Comparison of ENCODE assay signal across 1 cellular context in genomic region chr3:71579934-71580318, GRCh38.
A peak's percentile ranks its signal among the peaks of the same experiment; 100 is the strongest.
TF ChIP-seq lines count a peak whose summit lies in the region.

No MANE protein-coding gene starts in this region.

TF ChIP-seq in HepG2, 621 proteins besides CTCF, POLR2A, EP300 and RAD21 (continued from another document and continues in another):
- TF ChIP-seq ZNF510 (CRISPR knock-in tag; IDR thresholded peaks at IDR 0.05; ENCODE audit: low read depth), result no peak
- TF ChIP-seq ZNF761 (CRISPR knock-in tag; conservative IDR thresholded peaks at IDR 0.05), result no peak
- TF ChIP-seq MAFG (CRISPR knock-in tag; IDR thresholded peaks at IDR 0.05), result no peak
- TF ChIP-seq ZBTB14 (CRISPR knock-in tag; IDR thresholded peaks at IDR 0.05), result no peak
- peak; percentile 78 for TF ChIP-seq CREM (IDR thresholded peaks at IDR 0.05)
- TF ChIP-seq CREM (CRISPR knock-in tag; IDR thresholded peaks at IDR 0.05), result no peak
- TF ChIP-seq ZNF552 (CRISPR knock-in tag; IDR thresholded peaks at IDR 0.05; ENCODE audit: borderline replicate concordance), result no peak
- TF ChIP-seq CBX2 (IDR thresholded peaks at IDR 0.05; ENCODE audit: low read depth, low read length), result no peak
- TF ChIP-seq CBX2 (CRISPR knock-in tag; IDR thresholded peaks at IDR 0.05; ENCODE audit: low read depth), result no peak
- no peak for TF ChIP-seq MLX (CRISPR knock-in tag; IDR thresholded peaks at IDR 0.05)
- TF ChIP-seq, protein P1, sequence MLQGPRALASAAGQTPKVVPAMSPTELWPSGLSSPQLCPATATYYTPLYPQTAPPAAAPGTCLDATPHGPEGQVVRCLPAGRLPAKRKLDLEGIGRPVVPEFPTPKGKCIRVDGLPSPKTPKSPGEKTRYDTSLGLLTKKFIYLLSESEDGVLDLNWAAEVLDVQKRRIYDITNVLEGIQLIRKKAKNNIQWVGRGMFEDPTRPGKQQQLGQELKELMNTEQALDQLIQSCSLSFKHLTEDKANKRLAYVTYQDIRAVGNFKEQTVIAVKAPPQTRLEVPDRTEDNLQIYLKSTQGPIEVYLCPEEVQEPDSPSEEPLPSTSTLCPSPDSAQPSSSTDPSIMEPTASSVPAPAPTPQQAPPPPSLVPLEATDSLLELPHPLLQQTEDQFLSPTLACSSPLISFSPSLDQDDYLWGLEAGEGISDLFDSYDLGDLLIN (CRISPR knock-in tag; IDR thresholded peaks at IDR 0.05; ENCODE audit: borderline replicate concordance), result no peak
- no peak for TF ChIP-seq MIER2 (CRISPR knock-in tag; IDR thresholded peaks at IDR 0.05)
- no peak for TF ChIP-seq NFRKB (IDR thresholded peaks at IDR 0.05)
- TF ChIP-seq TOPORS (CRISPR knock-in tag; IDR thresholded peaks at IDR 0.05), result no peak
- TF ChIP-seq ZNF768 (CRISPR knock-in tag; IDR thresholded peaks at IDR 0.05), result no peak
- peak; percentile 79 for TF ChIP-seq HDAC2 (CRISPR knock-in tag; IDR thresholded peaks at IDR 0.05)
- TF ChIP-seq MAF1 (CRISPR knock-in tag; IDR thresholded peaks at IDR 0.05; ENCODE audit: borderline replicate concordance), result no peak
- peak; percentile 84 for TF ChIP-seq HDAC1 (CRISPR knock-in tag; IDR thresholded peaks at IDR 0.05)
- no peak for TF ChIP-seq SAFB2 (CRISPR knock-in tag; IDR thresholded peaks at IDR 0.05; ENCODE audit: borderline replicate concordance, low read depth)
- TF ChIP-seq, protein P2, sequence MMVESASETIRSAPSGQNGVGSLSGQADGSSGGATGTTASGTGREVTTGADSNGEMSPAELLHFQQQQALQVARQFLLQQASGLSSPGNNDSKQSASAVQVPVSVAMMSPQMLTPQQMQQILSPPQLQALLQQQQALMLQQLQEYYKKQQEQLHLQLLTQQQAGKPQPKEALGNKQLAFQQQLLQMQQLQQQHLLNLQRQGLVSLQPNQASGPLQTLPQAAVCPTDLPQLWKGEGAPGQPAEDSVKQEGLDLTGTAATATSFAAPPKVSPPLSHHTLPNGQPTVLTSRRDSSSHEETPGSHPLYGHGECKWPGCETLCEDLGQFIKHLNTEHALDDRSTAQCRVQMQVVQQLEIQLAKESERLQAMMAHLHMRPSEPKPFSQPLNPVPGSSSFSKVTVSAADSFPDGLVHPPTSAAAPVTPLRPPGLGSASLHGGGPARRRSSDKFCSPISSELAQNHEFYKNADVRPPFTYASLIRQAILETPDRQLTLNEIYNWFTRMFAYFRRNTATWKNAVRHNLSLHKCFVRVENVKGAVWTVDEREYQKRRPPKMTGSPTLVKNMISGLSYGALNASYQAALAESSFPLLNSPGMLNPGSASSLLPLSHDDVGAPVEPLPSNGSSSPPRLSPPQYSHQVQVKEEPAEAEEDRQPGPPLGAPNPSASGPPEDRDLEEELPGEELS (CRISPR knock-in tag; IDR thresholded peaks at IDR 0.05), result peak; percentile 85
- no peak for TF ChIP-seq ZIK1 (CRISPR knock-in tag; IDR thresholded peaks at IDR 0.05; ENCODE audit: borderline replicate concordance, low read depth)
- 0 out of 2 replicates have a peak, but pooled peaks have one; percentile 4 for TF ChIP-seq ZNF20 (CRISPR knock-in tag; IDR thresholded peaks at IDR 0.05)
- TF ChIP-seq, protein P3, sequence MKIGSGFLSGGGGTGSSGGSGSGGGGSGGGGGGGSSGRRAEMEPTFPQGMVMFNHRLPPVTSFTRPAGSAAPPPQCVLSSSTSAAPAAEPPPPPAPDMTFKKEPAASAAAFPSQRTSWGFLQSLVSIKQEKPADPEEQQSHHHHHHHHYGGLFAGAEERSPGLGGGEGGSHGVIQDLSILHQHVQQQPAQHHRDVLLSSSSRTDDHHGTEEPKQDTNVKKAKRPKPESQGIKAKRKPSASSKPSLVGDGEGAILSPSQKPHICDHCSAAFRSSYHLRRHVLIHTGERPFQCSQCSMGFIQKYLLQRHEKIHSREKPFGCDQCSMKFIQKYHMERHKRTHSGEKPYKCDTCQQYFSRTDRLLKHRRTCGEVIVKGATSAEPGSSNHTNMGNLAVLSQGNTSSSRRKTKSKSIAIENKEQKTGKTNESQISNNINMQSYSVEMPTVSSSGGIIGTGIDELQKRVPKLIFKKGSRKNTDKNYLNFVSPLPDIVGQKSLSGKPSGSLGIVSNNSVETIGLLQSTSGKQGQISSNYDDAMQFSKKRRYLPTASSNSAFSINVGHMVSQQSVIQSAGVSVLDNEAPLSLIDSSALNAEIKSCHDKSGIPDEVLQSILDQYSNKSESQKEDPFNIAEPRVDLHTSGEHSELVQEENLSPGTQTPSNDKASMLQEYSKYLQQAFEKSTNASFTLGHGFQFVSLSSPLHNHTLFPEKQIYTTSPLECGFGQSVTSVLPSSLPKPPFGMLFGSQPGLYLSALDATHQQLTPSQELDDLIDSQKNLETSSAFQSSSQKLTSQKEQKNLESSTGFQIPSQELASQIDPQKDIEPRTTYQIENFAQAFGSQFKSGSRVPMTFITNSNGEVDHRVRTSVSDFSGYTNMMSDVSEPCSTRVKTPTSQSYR (CRISPR knock-in tag; IDR thresholded peaks at IDR 0.05; ENCODE audit: borderline replicate concordance), result peak; percentile 18; the same call in 1 of the 2 replicates
- TF ChIP-seq, protein P4, sequence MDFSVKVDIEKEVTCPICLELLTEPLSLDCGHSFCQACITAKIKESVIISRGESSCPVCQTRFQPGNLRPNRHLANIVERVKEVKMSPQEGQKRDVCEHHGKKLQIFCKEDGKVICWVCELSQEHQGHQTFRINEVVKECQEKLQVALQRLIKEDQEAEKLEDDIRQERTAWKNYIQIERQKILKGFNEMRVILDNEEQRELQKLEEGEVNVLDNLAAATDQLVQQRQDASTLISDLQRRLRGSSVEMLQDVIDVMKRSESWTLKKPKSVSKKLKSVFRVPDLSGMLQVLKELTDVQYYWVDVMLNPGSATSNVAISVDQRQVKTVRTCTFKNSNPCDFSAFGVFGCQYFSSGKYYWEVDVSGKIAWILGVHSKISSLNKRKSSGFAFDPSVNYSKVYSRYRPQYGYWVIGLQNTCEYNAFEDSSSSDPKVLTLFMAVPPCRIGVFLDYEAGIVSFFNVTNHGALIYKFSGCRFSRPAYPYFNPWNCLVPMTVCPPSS (IDR thresholded peaks at IDR 0.05), result no peak
- no peak for TF ChIP-seq ZNF543 (CRISPR knock-in tag; IDR thresholded peaks at IDR 0.05)
- no peak for TF ChIP-seq SIX4 (CRISPR knock-in tag; IDR thresholded peaks at IDR 0.05)
- no peak for TF ChIP-seq ZNF383 (CRISPR knock-in tag; IDR thresholded peaks at IDR 0.05; ENCODE audit: borderline replicate concordance)
- no peak for TF ChIP-seq HDAC6 (IDR thresholded peaks at IDR 0.05; ENCODE audit: low read depth, low read length)
- TF ChIP-seq IRF9 (CRISPR knock-in tag; IDR thresholded peaks at IDR 0.05; ENCODE audit: borderline replicate concordance), result no peak
- no peak for TF ChIP-seq ZNF205 (CRISPR knock-in tag; IDR thresholded peaks at IDR 0.05)
- TF ChIP-seq MZF1 (CRISPR knock-in tag; IDR thresholded peaks at IDR 0.05; ENCODE audit: borderline replicate concordance), result no peak
- 0 out of 2 replicates have a peak, but pooled peaks have one; percentile 26 for TF ChIP-seq HNF1A (IDR thresholded peaks at IDR 0.05; ENCODE audit: low read depth)
- no peak for TF ChIP-seq HNF1A (CRISPR knock-in tag; IDR thresholded peaks at IDR 0.05; ENCODE audit: borderline replicate concordance)
- no peak for TF ChIP-seq FOSL1 (CRISPR knock-in tag; IDR thresholded peaks at IDR 0.05; ENCODE audit: borderline replicate concordance)
- TF ChIP-seq ZNF556 (CRISPR knock-in tag; IDR thresholded peaks at IDR 0.05; ENCODE audit: borderline replicate concordance), result no peak
- peak; percentile 67 for TF ChIP-seq ISL2 (CRISPR knock-in tag; IDR thresholded peaks at IDR 0.05)
- TF ChIP-seq, protein P5, sequence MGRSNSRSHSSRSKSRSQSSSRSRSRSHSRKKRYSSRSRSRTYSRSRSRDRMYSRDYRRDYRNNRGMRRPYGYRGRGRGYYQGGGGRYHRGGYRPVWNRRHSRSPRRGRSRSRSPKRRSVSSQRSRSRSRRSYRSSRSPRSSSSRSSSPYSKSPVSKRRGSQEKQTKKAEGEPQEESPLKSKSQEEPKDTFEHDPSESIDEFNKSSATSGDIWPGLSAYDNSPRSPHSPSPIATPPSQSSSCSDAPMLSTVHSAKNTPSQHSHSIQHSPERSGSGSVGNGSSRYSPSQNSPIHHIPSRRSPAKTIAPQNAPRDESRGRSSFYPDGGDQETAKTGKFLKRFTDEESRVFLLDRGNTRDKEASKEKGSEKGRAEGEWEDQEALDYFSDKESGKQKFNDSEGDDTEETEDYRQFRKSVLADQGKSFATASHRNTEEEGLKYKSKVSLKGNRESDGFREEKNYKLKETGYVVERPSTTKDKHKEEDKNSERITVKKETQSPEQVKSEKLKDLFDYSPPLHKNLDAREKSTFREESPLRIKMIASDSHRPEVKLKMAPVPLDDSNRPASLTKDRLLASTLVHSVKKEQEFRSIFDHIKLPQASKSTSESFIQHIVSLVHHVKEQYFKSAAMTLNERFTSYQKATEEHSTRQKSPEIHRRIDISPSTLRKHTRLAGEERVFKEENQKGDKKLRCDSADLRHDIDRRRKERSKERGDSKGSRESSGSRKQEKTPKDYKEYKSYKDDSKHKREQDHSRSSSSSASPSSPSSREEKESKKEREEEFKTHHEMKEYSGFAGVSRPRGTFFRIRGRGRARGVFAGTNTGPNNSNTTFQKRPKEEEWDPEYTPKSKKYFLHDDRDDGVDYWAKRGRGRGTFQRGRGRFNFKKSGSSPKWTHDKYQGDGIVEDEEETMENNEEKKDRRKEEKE (IDR thresholded peaks at IDR 0.05), result no peak
- no peak for TF ChIP-seq JUN (CRISPR knock-in tag; IDR thresholded peaks at IDR 0.05)
- no peak for TF ChIP-seq TP53 (CRISPR knock-in tag; conservative IDR thresholded peaks at IDR 0.05)
- no peak for TF ChIP-seq ZBED4 (CRISPR knock-in tag; IDR thresholded peaks at IDR 0.05; ENCODE audit: borderline replicate concordance)
- no peak for TF ChIP-seq KDM5B (CRISPR knock-in tag; IDR thresholded peaks at IDR 0.05; ENCODE audit: borderline replicate concordance)
